In the genomic region with DNA sequence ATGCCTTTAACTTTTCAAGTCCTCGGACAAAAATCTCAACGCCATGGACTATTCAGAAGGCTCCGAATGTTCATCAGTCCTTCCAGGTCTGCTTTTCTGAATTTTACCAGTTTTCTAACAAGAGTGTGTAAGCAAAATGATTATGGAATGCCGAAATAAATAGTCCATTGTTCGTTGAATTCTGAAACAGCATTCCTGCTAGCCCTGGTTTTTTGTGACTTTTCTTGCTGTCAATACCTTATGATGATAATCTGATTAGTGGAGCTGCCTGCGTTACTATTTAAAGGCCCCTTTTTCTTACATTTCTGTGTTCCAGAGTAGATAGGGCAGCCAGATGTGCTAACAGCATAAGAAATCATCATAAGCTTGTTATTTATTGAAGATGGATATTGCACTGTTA, we compare ENCODE assay signal across 9 cellular contexts.
"Had no signal": no experiment of that assay in that cellular context is flagged by ENCODE, and none has a peak within 500 bp of the region (broad histone marks: within the 10 kb centered on the region; RNA-seq: fewer than 3 reads in every experiment).

No MANE protein-coding gene starts in this region.

- H3K9me3 Mint-ChIP-seq: GM23338, H9 had no signal

- H3K4me3 Mint-ChIP-seq: GM23338, H9 had no signal

- ATAC-seq: GM23338, K562 had no signal

- H2AFZ ChIP-seq: GM23338 had no signal

- H3K4me3 ChIP-seq: GM23338, K562 had no signal

- FAIRE-seq: H1, H54, HTR-8/SVneo, K562 had no signal

- DNase-seq: H9, HCEC 1CT, IMR-90, KG1 had no signal

- H3K27ac Mint-ChIP-seq: GM23338, H9 had no signal
